9 cellular contexts compared by ENCODE assay signal in genomic region chr5:39599721-39600431, GRCh38.
DNase-seq lines count a peak whose midpoint lies in the region; ATAC-seq, FAIRE-seq and TF ChIP-seq lines count a peak whose summit lies in the region.
"Had no signal": no experiment of that assay in that cellular context is flagged by ENCODE, and none has a peak within 500 bp of the region (broad histone marks: within the 10 kb centered on the region; RNA-seq: fewer than 3 reads in every experiment).

No MANE protein-coding gene starts in this region.

- H3K27me3 ChIP-seq in heart right ventricle (peaks cover 0 to 7% (median 0%) of the 10 kb centered on the region in 7 donors), right atrium auricular region (no peaks in the 10 kb centered on the region)
- H3K27me3 ChIP-seq in effector memory CD4-positive, alpha-beta T cell (replicated peaks; ENCODE audit: control insufficient read depth, insufficient read depth, low read length, poor library complexity, severe bottlenecking): peaks cover 2% of the 10 kb centered on the region

- 14 to 21% methylated on average over 5 of the region's 5 CpGs for WGBS in heart right ventricle, 2 donors

- peak in 8 of 9 donors; percentile 37 to 56 (median 46) for TF ChIP-seq CTCF in heart right ventricle (IDR thresholded peaks at IDR 0.05)
- TF ChIP-seq CTCF in right atrium auricular region (IDR thresholded peaks at IDR 0.05): peak in 1 of 2 donors; percentile 65

- intact Hi-C loops in heart right ventricle (cut with DNase I): loop anchor here in 1 of 10 donors (10.0 kb wide), 1 partner anchor 345 kb away; no protein-coding TSS in a partner anchor

- H3K27ac ChIP-seq in heart right ventricle (no peak overlapping the region), right atrium auricular region (no peak overlapping the region)
- H3K27ac ChIP-seq in effector memory CD4-positive, alpha-beta T cell (ENCODE audit: insufficient read depth, low read length, poor library complexity, severe bottlenecking): no peak overlapping the region

- no peaks in the 10 kb centered on the region for H3K36me3 ChIP-seq in heart right ventricle
- no peaks in the 10 kb centered on the region for H3K36me3 ChIP-seq in right atrium auricular region
- H3K36me3 ChIP-seq in effector memory CD4-positive, alpha-beta T cell (ENCODE audit: control insufficient read depth, insufficient read depth, low read length): no peaks in the 10 kb centered on the region

- H3K9me3 ChIP-seq in heart right ventricle (peaks cover 0 to 8% (median 0%) of the 10 kb centered on the region in 11 donors), right atrium auricular region (no peaks in the 10 kb centered on the region)
- H3K9me3 ChIP-seq in effector memory CD4-positive, alpha-beta T cell (ENCODE audit: control insufficient read depth, low read length): no peaks in the 10 kb centered on the region

- H3K4me3 ChIP-seq in heart right ventricle (no peak overlapping the region), right atrium auricular region (no peak overlapping the region)
- H3K4me3 ChIP-seq in effector memory CD4-positive, alpha-beta T cell (ENCODE audit: insufficient read depth, low read depth, low read length, poor library complexity, severe bottlenecking): no peak overlapping the region

- H3K4me1 ChIP-seq in heart right ventricle: no peaks in the 10 kb centered on the region
- H3K4me1 ChIP-seq in right atrium auricular region: no peaks in the 10 kb centered on the region
- H3K4me1 ChIP-seq in effector memory CD4-positive, alpha-beta T cell (ENCODE audit: control insufficient read depth, insufficient read depth, low read length, poor library complexity, severe bottlenecking): no peaks in the 10 kb centered on the region

- peak in 1 of 8 donors; percentile 17 for ATAC-seq in heart right ventricle
- ATAC-seq in GM21390 (IDR thresholded peaks at IDR 0.05; ENCODE audit: unreplicated experiment): no peak
- ATAC-seq: naive thymus-derived CD4-positive, alpha-beta T cell had no signal

- peak; percentile 17 for FAIRE-seq in urothelium cell line (lab: Jason Lieb, UNC)

- DNase-seq in heart right ventricle: no peak
- DNase-seq in right atrium auricular region (ENCODE audit: low spot score): no peak
- peak; percentile 7 to 34 for DNase-seq in SHP77 (lab: John Stamatoyannopoulos, UW)
- DNase-seq in foreskin melanocyte: peak; percentile 17
- peak; percentile 23 for DNase-seq in urothelium cell line (ENCODE audit: low spot score)
- DNase-seq in activated naive CD4-positive, alpha-beta T cell treated with Interleukin-2 at 50 U/mL for 16 hours: no peak
- no peak for DNase-seq in effector memory CD4-positive, alpha-beta T cell
- DNase-seq: naive thymus-derived CD4-positive, alpha-beta T cell had no signal

Comparison
In these comparisons a context has a peak if more than half of its experiments do, and no peak if none do; other contexts are left out.
1. DNase-seq: peak in SHP77 (2 of 2), foreskin melanocyte (single experiment) and urothelium cell line (single experiment); none in heart right ventricle (0 of 2), right atrium auricular region (single experiment), activated naive CD4-positive, alpha-beta T cell treated with Interleukin-2 at 50 U/mL for 16 hours (single experiment) and effector memory CD4-positive, alpha-beta T cell (0 of 3).